In genomic region chr2:121478358-121478995, GRCh38 we compare ENCODE assay signal across 12 cellular contexts. TPM values are rescaled to one million over a fixed set of nuclear protein-coding genes. Genes with fewer than 3 reads are reported as not detected.
"Had no signal": no experiment of that assay in that cellular context is flagged by ENCODE, and none has a peak within 500 bp of the region (broad histone marks: within the 10 kb centered on the region; RNA-seq: fewer than 3 reads in every experiment).

No MANE protein-coding gene starts in this region.

RNA-seq across cellular contexts. Expression of gene RNU4ATAC, which starts 52.2 kb away (rescaled TPM):
- total RNA-seq: activated CD4-positive, alpha-beta T cell treated with anti-CD3 and anti-CD28 coated beads, Interleukin-2, amount 10 ng/mL, durations not matched to agents 24 days and 14 days; activated CD8-positive, alpha-beta memory T cell treated with anti-CD3 and anti-CD28 coated beads for 36 hours; activated CD8-positive, alpha-beta T cell treated with anti-CD3 and anti-CD28 coated beads for 36 hours; activated naive CD8-positive, alpha-beta T cell treated with anti-CD3 and anti-CD28 coated beads, Interleukin-2, amount 10 ng/mL, durations not matched to agents 7 days and 5 days; activated T-helper 2 cell treated with anti-CD3 and anti-CD28 coated beads, Interferon-gamma antibody, Interleukin-2, Interleukin-4, amounts not matched to agents 10 μg/mL and 5 μg/mL and 100 μg/mL, durations not matched to agents 14 hours and 24 hours and 36 hours; ascending aorta; body of pancreas; LHCN-M2; NCI-H460; RPMI7951 had no signal
- polyA plus RNA-seq: adipose tissue, SK-N-SH had no signal
